1 cellular context compared by ENCODE assay signal in the genomic region with DNA sequence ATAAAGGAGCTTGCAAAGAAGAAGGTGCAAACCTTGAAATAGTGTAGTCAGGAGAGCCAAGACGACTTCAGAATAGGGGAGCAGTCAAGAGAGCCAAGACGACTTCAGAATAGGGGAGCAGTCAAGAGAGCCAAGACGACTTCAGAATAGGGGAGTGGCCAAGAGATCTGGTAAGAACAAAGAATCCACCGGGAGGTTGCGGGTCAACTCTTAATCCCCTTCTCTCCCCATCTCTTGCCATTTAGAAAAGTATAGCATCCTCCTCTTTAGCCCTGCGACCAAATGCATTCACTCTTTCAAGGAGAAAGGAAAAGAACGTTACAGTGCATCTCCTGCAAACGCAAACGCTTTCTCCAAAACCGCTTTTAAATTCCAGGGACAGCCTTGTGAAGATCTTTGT.
TF ChIP-seq lines count a peak whose summit lies in the region.

No MANE protein-coding gene starts in this region.

TF ChIP-seq in endothelial cell of umbilical vein, 7 proteins besides CTCF, POLR2A, EP300 and RAD21 (continued from another document):
- TF ChIP-seq, protein P1, sequence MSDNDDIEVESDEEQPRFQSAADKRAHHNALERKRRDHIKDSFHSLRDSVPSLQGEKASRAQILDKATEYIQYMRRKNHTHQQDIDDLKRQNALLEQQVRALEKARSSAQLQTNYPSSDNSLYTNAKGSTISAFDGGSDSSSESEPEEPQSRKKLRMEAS (IDR thresholded peaks at IDR 0.05; ENCODE audit: insufficient read depth, insufficient read length): no peak
- TF ChIP-seq EZH2 (IDR thresholded peaks at IDR 0.05; ENCODE audit: borderline replicate concordance, low read depth, low read length, severe bottlenecking): no peak
- no peak for TF ChIP-seq POLR2AphosphoS5 (IDR thresholded peaks at IDR 0.05; ENCODE audit: insufficient read depth, low read depth, low read length)
